ENCODE assay signal across 8 cellular contexts in genomic region chr5:131271888-131272287, GRCh38. TPM values are rescaled to one million over a fixed set of nuclear protein-coding genes. Genes with fewer than 3 reads are reported as not detected.
DNase-seq lines count a peak whose midpoint lies in the region; ATAC-seq, FAIRE-seq and TF ChIP-seq lines count a peak whose summit lies in the region.
"Not testable (repeated sequence)": the region's sequence is repeated elsewhere in the genome, so short reads cannot be mapped to it uniquely, and the experiment has no call there.

No MANE protein-coding gene starts in this region.

- not testable (repeated sequence) for H3K27me3 Mint-ChIP-seq in IgD-negative memory B cell; activated CD8-positive, alpha-beta T cell treated with anti-CD3 and anti-CD28 coated beads for 36 hours; endothelial cell (ENCODE audit: unreplicated experiment); osteocyte (ENCODE audit: unreplicated experiment)

- CTCF ChIA-PET in A549 (lab: Yijun Ruan, JAX): not testable (repeated sequence)
- CTCF ChIA-PET in activated CD8-positive, alpha-beta T cell treated with anti-CD3 and anti-CD28 coated beads for 36 hours (lab: Charles Lee): interaction anchor here (0.8 to 1.7 kb wide), 6 partner anchors 8 to 110 kb away, joined by 3 to 7 read pairs (median 4); partner anchors contain the start of gene CDC42SE2

- not testable (repeated sequence) for H3K4me3 ChIP-seq in A549; DND-41 (ENCODE audit: low read depth in 1 of 2, low read length in 2 of 2); SK-N-MC

- not testable (repeated sequence) for H3K36me3 Mint-ChIP-seq in IgD-negative memory B cell; endothelial cell (ENCODE audit: low read depth, unreplicated experiment); osteocyte (ENCODE audit: unreplicated experiment)
- peaks cover 41% of the 10 kb centered on the region for H3K36me3 Mint-ChIP-seq in activated CD8-positive, alpha-beta T cell treated with anti-CD3 and anti-CD28 coated beads for 36 hours (ENCODE audit: low read depth)
- peaks cover 12 to 30% of the 10 kb centered on the region in 2 donors for H3K36me3 Mint-ChIP-seq in activated naive CD4-positive, alpha-beta T cell treated with anti-CD3 and anti-CD28 coated beads, Interleukin-2, amount 50 U/mL, for 72 hours

- H3K4me1 ChIP-seq in A549 (peaks cover 34% of the 10 kb centered on the region), DND-41 (ENCODE audit: insufficient read depth, low read length) (peaks cover 54% of the 10 kb centered on the region)

- peak overlapping the region; percentile 72 to 90 (median 82) for H3K4me3 Mint-ChIP-seq in IgD-negative memory B cell
- H3K4me3 Mint-ChIP-seq in activated CD8-positive, alpha-beta T cell treated with anti-CD3 and anti-CD28 coated beads for 36 hours: peak overlapping the region; percentile 72
- H3K4me3 Mint-ChIP-seq in endothelial cell (ENCODE audit: unreplicated experiment); osteocyte (ENCODE audit: unreplicated experiment): not testable (repeated sequence)

- FAIRE-seq in A549 (lab: Jason Lieb, UNC): not testable (repeated sequence)

- TF ChIP-seq RAD21 in A549 (conservative IDR thresholded peaks at IDR 0.05 in 1 of 2, IDR thresholded peaks at IDR 0.05 in 1 of 2): not testable (repeated sequence)

- not testable (repeated sequence) for TF ChIP-seq CTCF in A549 (IDR thresholded peaks at IDR 0.05); DND-41 (IDR thresholded peaks at IDR 0.05; ENCODE audit: borderline replicate concordance, extremely low read depth, low read length, poor library complexity, severe bottlenecking); activated CD8-positive, alpha-beta T cell treated with anti-CD3 and anti-CD28 coated beads for 36 hours (IDR thresholded peaks at IDR 0.05); endothelial cell (IDR thresholded peaks at IDR 0.05; ENCODE audit: unreplicated experiment); osteocyte (IDR thresholded peaks at IDR 0.05)

- not testable (repeated sequence) for H2AFZ ChIP-seq in DND-41 (ENCODE audit: low read depth, low read length)

- TF ChIP-seq POLR2A in A549 (IDR thresholded peaks at IDR 0.05; ENCODE audit: low read length): not testable (repeated sequence)

- ATAC-seq in A549; DND-41 (ENCODE audit: insufficient read depth, low read depth); activated CD8-positive, alpha-beta T cell treated with anti-CD3 and anti-CD28 coated beads for 36 hours; activated naive CD4-positive, alpha-beta T cell treated with anti-CD3 and anti-CD28 coated beads, Interleukin-2, amount 50 U/mL, for 72 hours: not testable (repeated sequence)

- POLR2A ChIA-PET in A549 (lab: Yijun Ruan, JAX): not testable (repeated sequence)
- POLR2A ChIA-PET in activated CD8-positive, alpha-beta T cell treated with anti-CD3 and anti-CD28 coated beads for 36 hours (lab: Charles Lee): interaction anchor here (0.8 to 15.5 kb wide), 10 partner anchors 7 to 115 kb away, joined by 3 to 170 read pairs (median 6); partner anchors contain the start of gene CDC42SE2

- not testable (repeated sequence) for H3K36me3 ChIP-seq in DND-41 (ENCODE audit: insufficient read depth, low read length); SK-N-MC (ENCODE audit: insufficient read depth, low read length)

- not testable (repeated sequence) for TF ChIP-seq EP300 in A549 (IDR thresholded peaks at IDR 0.05)

- peaks cover 53 to 62% (median 58%) of the 10 kb centered on the region in 3 donors for H3K4me1 Mint-ChIP-seq in IgD-negative memory B cell
- peaks cover 60% of the 10 kb centered on the region for H3K4me1 Mint-ChIP-seq in activated CD8-positive, alpha-beta T cell treated with anti-CD3 and anti-CD28 coated beads for 36 hours (ENCODE audit: low read depth)
- H3K4me1 Mint-ChIP-seq in endothelial cell (ENCODE audit: unreplicated experiment): not testable (repeated sequence)
- H3K4me1 Mint-ChIP-seq in osteocyte (ENCODE audit: unreplicated experiment): peaks cover 24% of the 10 kb centered on the region

- H3K27ac Mint-ChIP-seq in IgD-negative memory B cell (peak overlapping the region; percentile 95 to 98 (median 95)), endothelial cell (ENCODE audit: unreplicated experiment) (peak overlapping the region; percentile 11), osteocyte (ENCODE audit: unreplicated experiment) (peak overlapping the region; percentile 2)
- H3K27ac Mint-ChIP-seq in activated CD8-positive, alpha-beta T cell treated with anti-CD3 and anti-CD28 coated beads for 36 hours: peak overlapping the region; percentile 91
- H3K27ac Mint-ChIP-seq in activated naive CD4-positive, alpha-beta T cell treated with anti-CD3 and anti-CD28 coated beads, Interleukin-2, amount 50 U/mL, for 72 hours: peak overlapping the region; percentile 95 to 97

- H3K79me2 ChIP-seq in DND-41 (ENCODE audit: insufficient read depth, low read length): peaks cover 99% of the 10 kb centered on the region

- not testable (repeated sequence) for DNase-seq in A549 (ENCODE audit: low read depth in 1 of 2, low spot score in 1 of 2); DND-41; SK-N-MC (ENCODE audit: low read depth, low spot score); activated CD8-positive, alpha-beta T cell treated with anti-CD3 and anti-CD28 coated beads for 36 hours; activated naive CD4-positive, alpha-beta T cell treated with anti-CD3 and anti-CD28 coated beads, Interleukin-2, amount 50 U/mL, for 72 hours (ENCODE audit: low spot score in 2 of 2); endothelial cell (ENCODE audit: low spot score); osteocyte (ENCODE audit: extremely low spot score, unreplicated experiment)

- not testable (repeated sequence) for H3K9me3 Mint-ChIP-seq in IgD-negative memory B cell; activated CD8-positive, alpha-beta T cell treated with anti-CD3 and anti-CD28 coated beads for 36 hours; activated naive CD4-positive, alpha-beta T cell treated with anti-CD3 and anti-CD28 coated beads, Interleukin-2, amount 50 U/mL, for 72 hours; endothelial cell (ENCODE audit: unreplicated experiment); osteocyte (ENCODE audit: unreplicated experiment)

- peaks cover 55% of the 10 kb centered on the region for H4K20me1 ChIP-seq in DND-41 (ENCODE audit: insufficient read depth, low read length)

- H3K27ac ChIP-seq in A549 (peak overlapping the region in 1 of 2 experiments; percentile 58; a peak in 2 of 6 replicates), DND-41 (ENCODE audit: low read length) (peak overlapping the region; percentile 15; the same call in 1 of the 2 replicates), SK-N-MC (0 out of 2 replicates have a peak overlapping the region, but pooled peaks have one; percentile 13)

- not testable (repeated sequence) for H3K9ac ChIP-seq in DND-41 (ENCODE audit: low read depth, low read length); SK-N-MC (ENCODE audit: insufficient read length)

- H3K4me2 ChIP-seq in A549 (peak overlapping the region; percentile 60; the same call in 2 of the 3 replicates), DND-41 (ENCODE audit: insufficient read depth, low read length) (0 out of 2 replicates have a peak overlapping the region, but pooled peaks have one; percentile 29)

- intact Hi-C loops in activated CD8-positive, alpha-beta T cell treated with anti-CD3 and anti-CD28 coated beads for 36 hours (cut with micrococcal nuclease): not testable (repeated sequence)

- H3K9me3 ChIP-seq in A549; DND-41 (ENCODE audit: insufficient read depth, low read length, severe bottlenecking); SK-N-MC (ENCODE audit: low read depth, low read length): not testable (repeated sequence)

- WGBS in A549 (ENCODE audit: missing lambda C conversion rate): 91% methylated on average over 8 of the region's 8 CpGs

- H3K27me3 ChIP-seq in DND-41 (ENCODE audit: insufficient read depth, low read length, poor library complexity): not testable (repeated sequence)

RNA-seq across cellular contexts. Expression of gene CDC42SE2, which starts 8.0 kb away (rescaled TPM):
- polyA plus RNA-seq in A549 (2011; rRNA removed): 48.7 and 66.4 TPM in 2 replicates
- 11.7 and 12.6 TPM in 2 replicates for polyA plus RNA-seq in A549 (2012; cell fraction: cytosol; rRNA removed)
- 3.4 and 7.3 TPM in 2 replicates for polyA plus RNA-seq in A549 (2012; cell fraction: nucleus; rRNA removed)
- polyA plus RNA-seq in A549 (2017; fragmentation: RNase III; extraction: RNeasy Plus Mini Kit Qiagen cat#74134 plus additional on column Dnase treatment): 25.7 to 27.1 TPM (median 25.8 TPM) in 3 replicates
- polyA minus RNA-seq in A549 (2011; rRNA and poly(A)+ RNA removed): 26.0 and 30.8 TPM in 2 replicates
- 248 TPM for polyA plus RNA-seq in IgD-negative memory B cell
- total RNA-seq in activated CD8-positive, alpha-beta T cell treated with anti-CD3 and anti-CD28 coated beads for 36 hours: 100 to 1,000 TPM; 100 to 102 TPM
- 100 to 1,000 TPM in 1 of 2 donors, 10 to 100 TPM in 1; 84.6 to 102 TPM for total RNA-seq in activated naive CD4-positive, alpha-beta T cell treated with anti-CD3 and anti-CD28 coated beads, Interleukin-2, amount 50 U/mL, for 72 hours
- 22.2 TPM for total RNA-seq in endothelial cell (ENCODE audit: unreplicated experiment)
- 21.6 and 22.9 TPM in 2 replicates for total RNA-seq in osteocyte

Comparison
In these comparisons a context has a peak if more than half of its experiments do, and no peak if none do; other contexts are left out.
1. H3K27ac Mint-ChIP-seq: peak in every context shown above with its lines; median percentile 96 in activated naive CD4-positive, alpha-beta T cell treated with anti-CD3 and anti-CD28 coated beads, Interleukin-2, amount 50 U/mL, for 72 hours; 95 in IgD-negative memory B cell; 91 in activated CD8-positive, alpha-beta T cell treated with anti-CD3 and anti-CD28 coated beads for 36 hours; 11 in endothelial cell; 2 in osteocyte.